ENCODE assay signal across 34 cellular contexts in the genomic region with DNA sequence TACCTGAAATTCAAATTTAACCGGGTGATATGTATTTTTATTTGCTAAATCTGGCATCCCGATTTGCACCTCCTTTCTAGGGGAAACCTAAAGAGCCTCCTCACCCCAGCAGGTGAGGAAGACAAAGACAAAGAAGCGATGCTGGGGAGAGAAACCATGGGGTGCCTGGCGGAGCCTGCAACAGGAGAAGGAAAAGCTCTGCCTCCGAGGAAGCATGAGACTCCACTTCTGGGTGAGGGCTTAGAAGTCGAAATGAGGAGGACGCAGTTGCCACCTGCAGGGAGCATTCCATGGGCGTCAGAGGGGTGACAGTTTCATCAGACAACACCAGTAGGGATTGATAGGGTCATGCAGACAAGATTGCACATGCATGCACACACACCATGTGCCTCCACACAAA. TPM values are rescaled to one million over a fixed set of nuclear protein-coding genes. Genes with fewer than 3 reads are reported as not detected.
"Had no signal": no experiment of that assay in that cellular context is flagged by ENCODE, and none has a peak within 500 bp of the region (broad histone marks: within the 10 kb centered on the region; RNA-seq: fewer than 3 reads in every experiment).

No MANE protein-coding gene starts in this region.

- H3K36me3 ChIP-seq: colonic mucosa, esophagus muscularis mucosa, gastroesophageal sphincter, heart left ventricle, prostate gland, right atrium auricular region, sigmoid colon, stomach, tibial artery had no signal

- H3K4me1 ChIP-seq: colonic mucosa, esophagus muscularis mucosa, foreskin keratinocyte, gastroesophageal sphincter, heart left ventricle, prostate gland, right atrium auricular region, sigmoid colon, stomach, testis, tibial artery had no signal

- DNase-seq: colonic mucosa; effector CD8-positive, alpha-beta T cell; foreskin keratinocyte; heart left ventricle; immature natural killer cell; islet precursor cell; left ventricle myocardium superior; mucosa of descending colon; naive B cell; sigmoid colon; stimulated activated CD4-positive, alpha-beta T cell treated with anti-CD3 and anti-CD28 coated beads, Interleukin-2, amount 100 ng/mL, for 24 hours; stimulated activated CD4-positive, alpha-beta T cell treated with anti-CD3 and anti-CD28 coated beads, Interleukin-4, amount 100 ng/mL, for 24 hours; stimulated activated naive CD4-positive, alpha-beta T cell treated with Interleukin-2 at 50 U/mL for 16 hours; stomach; testis; tibial artery had no signal

- H3K9me3 ChIP-seq: colonic mucosa, esophagus muscularis mucosa, gastroesophageal sphincter, heart left ventricle, mucosa of descending colon, prostate gland, right atrium auricular region, sigmoid colon, stomach, testis, tibial artery had no signal

- H3K4me3 ChIP-seq: colonic mucosa, esophagus muscularis mucosa, gastroesophageal sphincter, heart left ventricle, hepatocyte, lung, mucosa of descending colon, prostate gland, right atrium auricular region, sigmoid colon, stomach, testis, tibial artery had no signal

- ATAC-seq: foreskin keratinocyte; gastroesophageal sphincter; heart left ventricle; left ventricle myocardium superior; mucosa of descending colon; natural killer cell treated with Interleukin-12 subunit alpha and Interleukin-12 subunit beta and Interleukin-15 and Interleukin-18, amount 100 ng/mL, for 72 hours; stimulated activated effector memory CD8-positive, alpha-beta T cell treated with anti-CD3 and anti-CD28 coated beads, Interleukin-12 subunit alpha, Interleukin-12 subunit beta, amount 100 ng/mL, for 72 hours had no signal

- H3K27me3 ChIP-seq: colonic mucosa, right atrium auricular region, sigmoid colon, testis had no signal

- H3K27ac ChIP-seq: colonic mucosa, esophagus muscularis mucosa, foreskin keratinocyte, gastroesophageal sphincter, heart left ventricle, hepatocyte, prostate gland, right atrium auricular region, sigmoid colon, stomach, testis, tibial artery had no signal

- FAIRE-seq: endothelial cell of umbilical vein, urothelium cell line had no signal

RNA-seq across cellular contexts. Expression of gene LYZL4, which starts 30.5 kb away (rescaled TPM):
- total RNA-seq: chondrocyte; colonic mucosa; endothelial cell of umbilical vein; epithelial cell of proximal tubule; esophagus muscularis mucosa; fibroblast of lung; foreskin keratinocyte; gastroesophageal sphincter; heart left ventricle; hepatocyte; left ventricle myocardium superior; lung; mesothelial cell of epicardium; mucosa of descending colon; natural killer cell treated with Interleukin-12 subunit alpha and Interleukin-12 subunit beta and Interleukin-15 and Interleukin-18, amount 100 ng/mL, for 72 hours; neural crest cell; osteocyte; right atrium auricular region; sigmoid colon; skeletal muscle tissue; stomach; subcutaneous adipose tissue had no signal
- polyA plus RNA-seq: fibroblast of lung, foreskin keratinocyte, heart left ventricle, hepatocyte, immature natural killer cell, sigmoid colon, stomach had no signal
